ENCODE assay signal across 8 cellular contexts in the genomic region with DNA sequence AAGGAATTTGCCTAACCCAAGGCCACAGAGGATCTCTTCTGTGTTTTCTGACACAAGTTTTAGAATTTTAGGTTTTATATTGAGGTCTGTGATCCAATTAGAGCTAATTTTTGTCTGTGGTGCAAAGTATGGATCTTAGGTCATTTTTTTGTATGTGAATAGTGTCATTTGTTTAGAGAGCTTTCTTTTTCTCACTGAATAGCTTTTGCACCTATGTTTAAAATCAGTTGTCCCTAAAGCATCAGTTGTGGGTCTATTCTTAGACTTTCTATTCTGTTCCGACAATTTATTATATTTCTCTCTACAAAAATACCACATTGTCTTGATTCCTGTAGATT. TPM values are rescaled to one million over a fixed set of nuclear protein-coding genes. Genes with fewer than 3 reads are reported as not detected.
DNase-seq lines count a peak whose midpoint lies in the region; ATAC-seq, FAIRE-seq and TF ChIP-seq lines count a peak whose summit lies in the region.

No MANE protein-coding gene starts in this region.

- intact Hi-C loops in natural killer cell (cut with micrococcal nuclease): no loop called here

- CTCF ChIA-PET in activated CD8-positive, alpha-beta memory T cell treated with anti-CD3 and anti-CD28 coated beads, Interleukin-2, amount 10 ng/mL, durations not matched to agents 7 days and 5 days (lab: Charles Lee): interaction anchor here (0.9 to 2.1 kb wide), 4 partner anchors 38 to 175 kb away, joined by 3 to 8 read pairs (median 5); a partner anchor contains a TSS

- H3K27me3 ChIP-seq in bronchial epithelial cell (ENCODE audit: control insufficient read depth, insufficient read depth, low read length): no peaks in the 10 kb centered on the region

- peaks cover 39% of the 10 kb centered on the region for H3K4me1 Mint-ChIP-seq in activated CD8-positive, alpha-beta memory T cell treated with anti-CD3 and anti-CD28 coated beads, Interleukin-2, amount 10 ng/mL, durations not matched to agents 7 days and 5 days
- peaks cover 25 to 41% of the 10 kb centered on the region in 2 donors for H3K4me1 Mint-ChIP-seq in natural killer cell

- ATAC-seq in activated CD8-positive, alpha-beta memory T cell treated with anti-CD3 and anti-CD28 coated beads, Interleukin-2, amount 10 ng/mL, durations not matched to agents 7 days and 5 days: no peak
- ATAC-seq in HG03442 (IDR thresholded peaks at IDR 0.05; ENCODE audit: unreplicated experiment): peak; percentile 2
- no peak for ATAC-seq in natural killer cell

- peak overlapping the region; percentile 79 for H3K4me3 Mint-ChIP-seq in activated CD8-positive, alpha-beta memory T cell treated with anti-CD3 and anti-CD28 coated beads, Interleukin-2, amount 10 ng/mL, durations not matched to agents 7 days and 5 days
- peak overlapping the region; percentile 97 for H3K4me3 Mint-ChIP-seq in natural killer cell

- no peaks in the 10 kb centered on the region for H3K27me3 Mint-ChIP-seq in activated CD8-positive, alpha-beta memory T cell treated with anti-CD3 and anti-CD28 coated beads, Interleukin-2, amount 10 ng/mL, durations not matched to agents 7 days and 5 days
- H3K27me3 Mint-ChIP-seq in natural killer cell (ENCODE audit: low read depth in 2 of 2): no peaks in the 10 kb centered on the region

- no peak for DNase-seq in activated CD8-positive, alpha-beta memory T cell treated with anti-CD3 and anti-CD28 coated beads, Interleukin-2, amount 10 ng/mL, durations not matched to agents 7 days and 5 days
- DNase-seq in activated CD8-positive, alpha-beta memory T cell treated with anti-CD3 and anti-CD28 coated beads, Interleukin-2, amount 50 U/mL, for 4 hours: no peak
- no peak for DNase-seq in bronchial epithelial cell (ENCODE audit: low read depth)
- DNase-seq in natural killer cell: no peak
- DNase-seq in D341Med (ENCODE audit: low spot score): no peak
- DNase-seq in hippocampal formation (lab: John Stamatoyannopoulos, UW): no peak
- no peak for DNase-seq in activated CD4-positive, CD25-positive, alpha-beta regulatory T cell (lab: John Stamatoyannopoulos, UW)

- FAIRE-seq in bronchial epithelial cell (lab: Jason Lieb, UNC): no peak

- H3K9me3 Mint-ChIP-seq in activated CD8-positive, alpha-beta memory T cell treated with anti-CD3 and anti-CD28 coated beads, Interleukin-2, amount 10 ng/mL, durations not matched to agents 7 days and 5 days (ENCODE audit: low read depth): peaks cover 4% of the 10 kb centered on the region
- no peaks in the 10 kb centered on the region for H3K9me3 Mint-ChIP-seq in natural killer cell

- H3K36me3 Mint-ChIP-seq in activated CD8-positive, alpha-beta memory T cell treated with anti-CD3 and anti-CD28 coated beads, Interleukin-2, amount 10 ng/mL, durations not matched to agents 7 days and 5 days: peaks cover 45% of the 10 kb centered on the region
- H3K36me3 Mint-ChIP-seq in natural killer cell: peaks cover 7% of the 10 kb centered on the region

- H3K36me3 ChIP-seq in bronchial epithelial cell (ENCODE audit: control insufficient read depth, insufficient read depth, low read length): peaks cover 1% of the 10 kb centered on the region

- TF ChIP-seq CTCF in bronchial epithelial cell (IDR thresholded peaks at IDR 0.05; ENCODE audit: insufficient read depth, low read length, severe bottlenecking) (no peak), natural killer cell (IDR thresholded peaks at IDR 0.05) (no peak)

- H3K27ac Mint-ChIP-seq in activated CD8-positive, alpha-beta memory T cell treated with anti-CD3 and anti-CD28 coated beads, Interleukin-2, amount 10 ng/mL, durations not matched to agents 7 days and 5 days: peak overlapping the region; percentile 93
- peak overlapping the region; percentile 91 to 95 for H3K27ac Mint-ChIP-seq in natural killer cell

- peak overlapping the region; percentile 67 for H3K4me3 ChIP-seq in bronchial epithelial cell (ENCODE audit: low read depth, low read length)

RNA-seq across cellular contexts. Expression of a gene that starts 0.3 kb away (rescaled TPM):
- 10 to 100 TPM; 19.7 to 25.5 TPM for total RNA-seq in activated CD8-positive, alpha-beta memory T cell treated with anti-CD3 and anti-CD28 coated beads, Interleukin-2, amount 10 ng/mL, durations not matched to agents 7 days and 5 days
- total RNA-seq in bronchial epithelial cell: 9.7 and 12.8 TPM in 2 replicates
- total RNA-seq in natural killer cell: 10 to 100 TPM; 45.2 to 53.4 (median 52.5) TPM

RNA-seq across cellular contexts. Expression of a gene that starts 41.3 kb away (rescaled TPM):
- 10 to 100 TPM; 56.4 to 65.7 TPM for total RNA-seq in activated CD8-positive, alpha-beta memory T cell treated with anti-CD3 and anti-CD28 coated beads, Interleukin-2, amount 10 ng/mL, durations not matched to agents 7 days and 5 days
- 13.4 and 17.9 TPM in 2 replicates for total RNA-seq in bronchial epithelial cell
- 10 to 100 TPM in 2 of 3 donors, 1 to 10 TPM in 1; 9.2 to 14.5 (median 10.8) TPM for total RNA-seq in natural killer cell
